Comparison of ENCODE assay signal across 8 cellular contexts in genomic region chr2:172120-172519, GRCh38.
DNase-seq lines count a peak whose midpoint lies in the region; ATAC-seq and TF ChIP-seq lines count a peak whose summit lies in the region.
"Not testable (repeated sequence)": the region's sequence is repeated elsewhere in the genome, so short reads cannot be mapped to it uniquely, and the experiment has no call there.

No MANE protein-coding gene starts in this region.

- peaks cover 16% of the 10 kb centered on the region for H3K4me1 Mint-ChIP-seq in HFFc6 (ENCODE audit: low read depth)
- not testable (repeated sequence) for H3K4me1 Mint-ChIP-seq in neural progenitor cell

- not testable (repeated sequence) for H3K4me3 Mint-ChIP-seq in HFFc6, neural progenitor cell

- DNase-seq in C1 segment of cervical spinal cord (lab: John Stamatoyannopoulos, UW) (peak in 10 of 14 donors; percentile 7 to 63 (median 27)), PC-3 (peak; percentile 75), amygdala (lab: John Stamatoyannopoulos, UW) (peak in 31 of 56 donors; percentile 4 to 62 (median 32)), kidney tubule cell (ENCODE audit: low spot score) (peak; percentile 29), neural progenitor cell (ENCODE audit: low spot score) (peak; percentile 12), thyroid gland (peak; percentile 21 to 51)
- not testable (repeated sequence) for DNase-seq in HFFc6, foreskin keratinocyte

- peak; percentile 89 for ATAC-seq in PC-3
- ATAC-seq in foreskin keratinocyte, result not testable (repeated sequence)

- CTCF ChIA-PET in PC-3 (lab: Charles Lee), result interaction anchor here (0.7 kb wide), 1 partner anchor 118 kb away, joined by 3 read pairs; no protein-coding TSS in a partner anchor

- not testable (repeated sequence) for H3K79me2 ChIP-seq in PC-3 (ENCODE audit: low read length); neural progenitor cell (ENCODE audit: low read depth)

- H3K27me3 Mint-ChIP-seq in HFFc6 (ENCODE audit: insufficient read depth); neural progenitor cell (ENCODE audit: insufficient read depth, low read depth): not testable (repeated sequence)

- BruUV-seq in PC-3 (replicated peaks; lab: Mats Ljungman, UMichigan), result not testable (repeated sequence)

- peak overlapping the region; percentile 71 for H2AFZ ChIP-seq in PC-3 (ENCODE audit: low read length)
- not testable (repeated sequence) for H2AFZ ChIP-seq in neural progenitor cell (replicated peaks)

- H3K36me3 Mint-ChIP-seq in HFFc6 (ENCODE audit: low read depth); neural progenitor cell: not testable (repeated sequence)

- not testable (repeated sequence) for TF ChIP-seq POLR2A in thyroid gland (IDR thresholded peaks at IDR 0.05)

- H3K4me3 ChIP-seq in PC-3 (ENCODE audit: low read length); neural progenitor cell; thyroid gland (replicated peaks in 1 of 3): not testable (repeated sequence)

- peaks cover 26% of the 10 kb centered on the region for H3K4me1 ChIP-seq in PC-3 (ENCODE audit: insufficient read depth, low read length)
- peaks cover 14% of the 10 kb centered on the region for H3K4me1 ChIP-seq in foreskin keratinocyte
- not testable (repeated sequence) for H3K4me1 ChIP-seq in neural progenitor cell, thyroid gland

- not testable (repeated sequence) for H3K27ac Mint-ChIP-seq in HFFc6, neural progenitor cell

- H3K9me2 ChIP-seq in PC-3 (replicated peaks; ENCODE audit: low read length), result not testable (repeated sequence)

- not testable (repeated sequence) for H3K36me3 ChIP-seq in PC-3 (ENCODE audit: low read depth, low read length); neural progenitor cell; thyroid gland

- not testable (repeated sequence) for H3K27me3 ChIP-seq in PC-3 (ENCODE audit: low read length); foreskin keratinocyte; neural progenitor cell; thyroid gland

- 59 to 60% methylated on average over 9 of the region's 9 CpGs for WGBS in thyroid gland, 2 donors

- POLR2A ChIA-PET in PC-3 (lab: Charles Lee; ENCODE audit: unreplicated experiment), result not testable (repeated sequence)

- TF ChIP-seq CTCF in HFFc6 (IDR thresholded peaks at IDR 0.05) (peak; percentile 33; the same call in 1 of the 2 replicates), PC-3 (conservative IDR thresholded peaks at IDR 0.05; ENCODE audit: low read depth, low read length) (peak; percentile 69), foreskin keratinocyte (conservative IDR thresholded peaks at IDR 0.05) (peak; percentile 55), neural progenitor cell (IDR thresholded peaks at IDR 0.05) (peak; percentile 37), thyroid gland (IDR thresholded peaks at IDR 0.05) (peak in 3 of 6 experiments; percentile 37 to 59 (median 45))

- H3K4me2 ChIP-seq in PC-3 (ENCODE audit: low read length), result peak overlapping the region; percentile 49; the same call in 1 of the 2 replicates
- not testable (repeated sequence) for H3K4me2 ChIP-seq in neural progenitor cell

- H4K20me1 ChIP-seq in PC-3 (ENCODE audit: low read length); neural progenitor cell (ENCODE audit: low read depth): not testable (repeated sequence)

- not testable (repeated sequence) for H3F3A ChIP-seq in PC-3 (ENCODE audit: low read length, unreplicated experiment); neural progenitor cell (ENCODE audit: low read depth)

- not testable (repeated sequence) for H3K9me3 ChIP-seq in PC-3 (ENCODE audit: low read length); neural progenitor cell (ENCODE audit: low read depth); thyroid gland

- intact Hi-C loops in PC-3 (cut with micrococcal nuclease), result loop anchor here (1.0 kb wide), 1 partner anchor 118 kb away; no protein-coding TSS in a partner anchor
- intact Hi-C loops in thyroid gland (cut with DNase I), result not testable (repeated sequence)

- H3K9me3 Mint-ChIP-seq in HFFc6, result peaks cover 18% of the 10 kb centered on the region
- not testable (repeated sequence) for H3K9me3 Mint-ChIP-seq in neural progenitor cell

- H3K27ac ChIP-seq in PC-3 (ENCODE audit: low read length); foreskin keratinocyte; neural progenitor cell; thyroid gland: not testable (repeated sequence)

- not testable (repeated sequence) for H3K9ac ChIP-seq in PC-3 (ENCODE audit: low read length); neural progenitor cell
